36 cellular contexts compared by ENCODE assay signal in the genomic region with DNA sequence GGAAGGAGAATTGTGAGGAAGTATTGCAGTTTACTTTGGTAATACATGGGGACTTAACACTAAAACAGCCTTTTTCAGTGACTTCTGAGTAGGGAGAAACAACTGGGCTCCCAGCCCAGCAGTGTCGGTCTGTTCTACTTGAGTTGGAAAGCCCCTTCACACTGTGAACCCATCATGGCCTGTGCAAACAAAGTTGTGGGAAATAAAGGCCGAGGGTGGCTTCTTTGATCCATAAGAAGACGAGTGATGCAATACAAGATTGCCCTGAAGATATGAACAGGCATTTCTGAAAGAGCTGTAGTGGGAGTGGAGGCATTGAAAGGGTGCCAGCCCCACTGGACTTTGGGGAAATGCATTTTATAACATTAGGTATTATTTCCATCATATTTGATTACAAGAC. TPM values are rescaled to one million over a fixed set of nuclear protein-coding genes. Genes with fewer than 3 reads are reported as not detected.
"Had no signal": no experiment of that assay in that cellular context is flagged by ENCODE, and none has a peak within 500 bp of the region (broad histone marks: within the 10 kb centered on the region; RNA-seq: fewer than 3 reads in every experiment).

No MANE protein-coding gene starts in this region.

- H2AFZ ChIP-seq: hepatocyte had no signal

- H3K4me3 ChIP-seq: dorsolateral prefrontal cortex, esophagus muscularis mucosa, gastroesophageal sphincter, heart left ventricle, hepatocyte, ovary, psoas muscle, sigmoid colon, skin epidermis, spleen, suprapubic skin, transverse colon, vagina had no signal

- H3K4me3 Mint-ChIP-seq: natural killer cell; stimulated activated naive CD8-positive, alpha-beta T cell treated with anti-CD3 and anti-CD28 coated beads, Interleukin-15, amount 100 ng/mL, for 72 hours had no signal

- H3K9me3 Mint-ChIP-seq: natural killer cell; stimulated activated naive CD8-positive, alpha-beta T cell treated with anti-CD3 and anti-CD28 coated beads, Interleukin-15, amount 100 ng/mL, for 72 hours had no signal

- H3K4me1 ChIP-seq: esophagus muscularis mucosa, foreskin keratinocyte, gastroesophageal sphincter, psoas muscle, spleen, suprapubic skin, transverse colon, vagina had no signal

- H3K27me3 ChIP-seq: heart left ventricle, neutrophil, ovary, sigmoid colon, spleen, vagina had no signal

- H3K36me3 ChIP-seq: esophagus muscularis mucosa, gastroesophageal sphincter, heart left ventricle, neutrophil, ovary, sigmoid colon, spleen, suprapubic skin, transverse colon, vagina had no signal

- H3K4me2 ChIP-seq: hepatocyte had no signal

- H3K36me3 Mint-ChIP-seq: natural killer cell had no signal

- DNase-seq: dorsolateral prefrontal cortex; effector CD8-positive, alpha-beta T cell; foreskin keratinocyte; heart left ventricle; kidney; natural killer cell; ovary; posterior cingulate gyrus; psoas muscle; right cardiac atrium; sigmoid colon; spleen; stimulated activated CD4-positive, alpha-beta T cell treated with anti-CD3 and anti-CD28 coated beads, Interleukin-15, amount 100 ng/mL, for 24 hours; stimulated activated CD4-positive, alpha-beta T cell treated with anti-CD3 and anti-CD28 coated beads, Interleukin-4, amount 100 ng/mL, for 1 hour; stimulated activated CD8-positive, alpha-beta memory T cell treated with anti-CD3 and anti-CD28 coated beads, Interleukin-4, amount 100 ng/mL, for 48 hours; stimulated activated naive CD4-positive, alpha-beta T cell; stimulated activated naive CD8-positive, alpha-beta T cell treated with anti-CD3 and anti-CD28 coated beads, Interleukin-15, amount 100 ng/mL, for 72 hours; transverse colon had no signal

- H3K27ac ChIP-seq: dorsolateral prefrontal cortex, esophagus muscularis mucosa, foreskin keratinocyte, gastroesophageal sphincter, heart left ventricle, hepatocyte, neutrophil, ovary, psoas muscle, sigmoid colon, suprapubic skin, transverse colon, vagina had no signal

- H3K9me3 ChIP-seq: esophagus muscularis mucosa, gastroesophageal sphincter, heart left ventricle, neutrophil, ovary, psoas muscle, sigmoid colon, spleen, suprapubic skin, transverse colon, vagina had no signal

- H3K79me2 ChIP-seq: hepatocyte had no signal

- H3K4me1 Mint-ChIP-seq: natural killer cell; stimulated activated naive CD8-positive, alpha-beta T cell treated with anti-CD3 and anti-CD28 coated beads, Interleukin-15, amount 100 ng/mL, for 72 hours had no signal

- H3K27ac Mint-ChIP-seq: natural killer cell; stimulated activated naive CD8-positive, alpha-beta T cell treated with anti-CD3 and anti-CD28 coated beads, Interleukin-15, amount 100 ng/mL, for 72 hours had no signal

RNA-seq across cellular contexts. Expression of gene C10orf120, which starts 28.3 kb away (rescaled TPM):
- total RNA-seq: cerebellum, dorsolateral prefrontal cortex, endothelial cell of umbilical vein, epithelial cell of proximal tubule, esophagus muscularis mucosa, fibroblast of lung, foreskin keratinocyte, gastroesophageal sphincter, heart left ventricle, hepatocyte, kidney, left lobe of liver, lower leg skin, mesenteric fat pad, myocyte, natural killer cell, ovary, psoas muscle, renal cortical epithelial cell, right cardiac atrium, sigmoid colon, spleen, suprapubic skin, transverse colon, ureter, vagina had no signal
- polyA plus RNA-seq: endothelial cell of umbilical vein, fibroblast of lung, foreskin keratinocyte, heart left ventricle, hepatocyte, neural cell, ovary, psoas muscle, right cardiac atrium, sigmoid colon, spleen had no signal
